ENCODE assay signal across 23 cellular contexts in genomic region chr18:23320709-23321236, GRCh38.
"Had no signal": no experiment of that assay in that cellular context is flagged by ENCODE, and none has a peak within 500 bp of the region (broad histone marks: within the 10 kb centered on the region; RNA-seq: fewer than 3 reads in every experiment).

No MANE protein-coding gene starts in this region.

- H3K9me3 Mint-ChIP-seq: activated B cell treated with CpG ODN at 0.5 μM for 24 hours; activated naive CD4-positive, alpha-beta T cell treated with anti-CD3 and anti-CD28 coated beads for 36 hours; activated T-cell treated with anti-CD3 and anti-CD28 coated beads, Interleukin-2, amount 50 U/mL, for 72 hours; mesothelial cell of epicardium; stimulated activated naive CD8-positive, alpha-beta T cell treated with anti-CD3 and anti-CD28 coated beads, Interleukin-15, Interleukin-2, amounts not matched to agents 100 ng/mL and 50 ng/mL, for 24 hours had no signal

- H3K27me3 ChIP-seq: cardiac muscle cell, pancreas, thyroid gland had no signal

- DNase-seq: activated B cell treated with CpG ODN at 0.5 μM for 24 hours; activated CD4-positive, alpha-beta T cell treated with anti-CD3 and anti-CD28 coated beads for 36 hours; activated CD4-positive, alpha-beta T cell treated with anti-CD3 and anti-CD28 coated beads, Interleukin-2, amount 50 U/mL, for 48 hours; activated effector memory CD4-positive, alpha-beta T cell treated with Interleukin-2 at 50 U/mL for 16 hours; activated naive CD4-positive, alpha-beta T cell treated with anti-CD3 and anti-CD28 coated beads for 36 hours; activated naive CD8-positive, alpha-beta T cell treated with anti-CD3 and anti-CD28 coated beads, Interleukin-2, amount 10 ng/mL, durations not matched to agents 7 days and 5 days; activated T-cell treated with anti-CD3 and anti-CD28 coated beads, Interleukin-2, amount 50 U/mL, for 72 hours; amygdala; cortex of kidney; foreskin melanocyte; lower lobe of right lung; pancreas; psoas muscle; right cardiac atrium; stimulated activated CD4-positive, alpha-beta T cell treated with anti-CD3 and anti-CD28 coated beads, Interleukin-4, amount 100 ng/mL, for 24 hours; substantia nigra; T-helper 9 cell; thyroid gland had no signal

- H3K36me3 ChIP-seq: cardiac muscle cell, lower lobe of right lung, pancreas, thyroid gland had no signal

- H3K27ac Mint-ChIP-seq: activated B cell treated with CpG ODN at 0.5 μM for 24 hours; activated CD4-positive, alpha-beta T cell treated with anti-CD3 and anti-CD28 coated beads for 36 hours; activated naive CD4-positive, alpha-beta T cell treated with anti-CD3 and anti-CD28 coated beads for 36 hours; activated naive CD8-positive, alpha-beta T cell treated with anti-CD3 and anti-CD28 coated beads, Interleukin-2, amount 10 ng/mL, durations not matched to agents 7 days and 5 days; activated T-cell treated with anti-CD3 and anti-CD28 coated beads, Interleukin-2, amount 50 U/mL, for 72 hours; nephron; stimulated activated naive CD8-positive, alpha-beta T cell treated with anti-CD3 and anti-CD28 coated beads, Interleukin-15, Interleukin-2, amounts not matched to agents 100 ng/mL and 50 ng/mL, for 24 hours had no signal

- H3K4me3 Mint-ChIP-seq: activated B cell treated with CpG ODN at 0.5 μM for 24 hours; activated CD4-positive, alpha-beta T cell treated with anti-CD3 and anti-CD28 coated beads for 36 hours; activated naive CD4-positive, alpha-beta T cell treated with anti-CD3 and anti-CD28 coated beads for 36 hours; activated naive CD8-positive, alpha-beta T cell treated with anti-CD3 and anti-CD28 coated beads, Interleukin-2, amount 10 ng/mL, durations not matched to agents 7 days and 5 days; activated T-cell treated with anti-CD3 and anti-CD28 coated beads, Interleukin-2, amount 50 U/mL, for 72 hours; mesothelial cell of epicardium; nephron; stimulated activated naive CD8-positive, alpha-beta T cell treated with anti-CD3 and anti-CD28 coated beads, Interleukin-15, Interleukin-2, amounts not matched to agents 100 ng/mL and 50 ng/mL, for 24 hours had no signal

- H3K9me3 ChIP-seq: lower lobe of right lung, pancreas, psoas muscle, thyroid gland had no signal

- H3K4me3 ChIP-seq: cardiac muscle cell, lower lobe of right lung, pancreas, psoas muscle, thyroid gland had no signal

- H3K27ac ChIP-seq: cardiac muscle cell, lower lobe of right lung, pancreas, psoas muscle, thyroid gland had no signal

- H3K27me3 Mint-ChIP-seq: activated B cell treated with CpG ODN at 0.5 μM for 24 hours; activated CD4-positive, alpha-beta T cell treated with anti-CD3 and anti-CD28 coated beads for 36 hours; activated naive CD8-positive, alpha-beta T cell treated with anti-CD3 and anti-CD28 coated beads, Interleukin-2, amount 10 ng/mL, durations not matched to agents 7 days and 5 days; stimulated activated naive CD8-positive, alpha-beta T cell treated with anti-CD3 and anti-CD28 coated beads, Interleukin-15, Interleukin-2, amounts not matched to agents 100 ng/mL and 50 ng/mL, for 24 hours had no signal

- ATAC-seq: activated CD4-positive, alpha-beta T cell treated with anti-CD3 and anti-CD28 coated beads for 36 hours; activated T-cell treated with anti-CD3 and anti-CD28 coated beads, Interleukin-2, amount 50 U/mL, for 72 hours; left lobe of liver; lower lobe of right lung; pancreas; psoas muscle; right cardiac atrium had no signal

- H3K4me1 ChIP-seq: pancreas, psoas muscle had no signal
